8 cellular contexts compared by ENCODE assay signal in genomic region chr2:38947241-38948239, GRCh38. TPM values are rescaled to one million over a fixed set of nuclear protein-coding genes. Genes with fewer than 3 reads are reported as not detected.
DNase-seq lines count a peak whose midpoint lies in the region; ATAC-seq, FAIRE-seq and TF ChIP-seq lines count a peak whose summit lies in the region.

No MANE protein-coding gene starts in this region.

- no peaks in the 10 kb centered on the region for H3K9me3 Mint-ChIP-seq in activated CD8-positive, alpha-beta memory T cell treated with anti-CD3 and anti-CD28 coated beads, Interleukin-2, amount 10 ng/mL, durations not matched to agents 7 days and 5 days (ENCODE audit: low read depth)

- ATAC-seq in GM18909 (IDR thresholded peaks at IDR 0.05; ENCODE audit: poor library complexity, unreplicated experiment) = peak; percentile 71
- peak; percentile 85 for ATAC-seq in activated CD8-positive, alpha-beta memory T cell treated with anti-CD3 and anti-CD28 coated beads, Interleukin-2, amount 10 ng/mL, durations not matched to agents 7 days and 5 days

- no peak overlapping the region for H3K4me3 Mint-ChIP-seq in activated CD8-positive, alpha-beta memory T cell treated with anti-CD3 and anti-CD28 coated beads, Interleukin-2, amount 10 ng/mL, durations not matched to agents 7 days and 5 days

- peaks cover 6% of the 10 kb centered on the region for H3K27me3 Mint-ChIP-seq in activated CD8-positive, alpha-beta memory T cell treated with anti-CD3 and anti-CD28 coated beads, Interleukin-2, amount 10 ng/mL, durations not matched to agents 7 days and 5 days

- no peak overlapping the region for H3K27ac Mint-ChIP-seq in activated CD8-positive, alpha-beta memory T cell treated with anti-CD3 and anti-CD28 coated beads, Interleukin-2, amount 10 ng/mL, durations not matched to agents 7 days and 5 days

- no peaks in the 10 kb centered on the region for H3K36me3 Mint-ChIP-seq in activated CD8-positive, alpha-beta memory T cell treated with anti-CD3 and anti-CD28 coated beads, Interleukin-2, amount 10 ng/mL, durations not matched to agents 7 days and 5 days

- no peaks in the 10 kb centered on the region for H3K4me1 Mint-ChIP-seq in activated CD8-positive, alpha-beta memory T cell treated with anti-CD3 and anti-CD28 coated beads, Interleukin-2, amount 10 ng/mL, durations not matched to agents 7 days and 5 days

- CTCF ChIA-PET in activated CD8-positive, alpha-beta memory T cell treated with anti-CD3 and anti-CD28 coated beads, Interleukin-2, amount 10 ng/mL, durations not matched to agents 7 days and 5 days (lab: Charles Lee) = interaction anchor here (0.5 to 5.7 kb wide), 65 partner anchors 9 to 782 kb away, joined by 3 to 129 read pairs (median 3); partner anchors contain the start of gene SOS1

- TF ChIP-seq CTCF in AG09309 (IDR thresholded peaks at IDR 0.05; ENCODE audit: control insufficient read depth, insufficient read depth, low read depth, low read length, missing control alignments) = peak; percentile 75

- H3K4me3 ChIP-seq in AG09309 (ENCODE audit: control insufficient read depth, low read depth, low read length) = no peak overlapping the region

- peak; percentile 70 for FAIRE-seq in HTR-8/SVneo (lab: Jason Lieb, UNC)

- peak; percentile 23 for DNase-seq in AG09309 (ENCODE audit: low read depth)
- peak; percentile 87 for DNase-seq in HTR-8/SVneo (ENCODE audit: insufficient read length, low spot score)
- DNase-seq in NOMO-1 treated with dmso at 0.1 percent for 144 hours (lab: John Stamatoyannopoulos, UW; ENCODE audit: unreplicated experiment) = peak; percentile 52
- DNase-seq in activated CD8-positive, alpha-beta memory T cell treated with anti-CD3 and anti-CD28 coated beads, Interleukin-2, amount 10 ng/mL, durations not matched to agents 7 days and 5 days = peak; percentile 83
- peak; percentile 77 for DNase-seq in epidermal melanocyte (ENCODE audit: insufficient read length, low spot score)
- DNase-seq in myocyte (ENCODE audit: low read depth) = peak; percentile 75
- DNase-seq in stimulated activated naive CD4-positive, alpha-beta T cell treated with Interleukin-2 at 50 U/mL for 16 hours (lab: John Stamatoyannopoulos, UW) = peak; percentile 55

RNA-seq across cellular contexts. Expression of gene ARHGEF33, which starts 57.9 kb away (rescaled TPM):
- 1 to 10 TPM in 1 of 2 experiments, under 1 TPM in 1; 0.59 to 1.0 TPM for total RNA-seq in activated CD8-positive, alpha-beta memory T cell treated with anti-CD3 and anti-CD28 coated beads, Interleukin-2, amount 10 ng/mL, durations not matched to agents 7 days and 5 days
- total RNA-seq in myocyte = 0.26 and 0.27 TPM in 2 replicates
- polyA plus RNA-seq in myocyte (2012) = 0.26 TPM

Comparison
In these comparisons a context has a peak if more than half of its experiments do, and no peak if none do; other contexts are left out.
1. DNase-seq: peak in every context shown above with its lines; median percentile 87 in HTR-8/SVneo; 83 in activated CD8-positive, alpha-beta memory T cell treated with anti-CD3 and anti-CD28 coated beads, Interleukin-2, amount 10 ng/mL, durations not matched to agents 7 days and 5 days; 77 in epidermal melanocyte; 75 in myocyte; 55 in stimulated activated naive CD4-positive, alpha-beta T cell treated with Interleukin-2 at 50 U/mL for 16 hours; 52 in NOMO-1 treated with dmso at 0.1 percent for 144 hours; 23 in AG09309.